Comparison of ENCODE assay signal across 9 cellular contexts in genomic region chr9:131727795-131728545, GRCh38. TPM values are rescaled to one million over a fixed set of nuclear protein-coding genes. Genes with fewer than 3 reads are reported as not detected.
A peak's percentile ranks its signal among the peaks of the same experiment; 100 is the strongest.
DNase-seq lines count a peak whose midpoint lies in the region; TF ChIP-seq lines count a peak whose summit lies in the region.
"Had no signal": no experiment of that assay in that cellular context is flagged by ENCODE, and none has a peak within 500 bp of the region (broad histone marks: within the 10 kb centered on the region; RNA-seq: fewer than 3 reads in every experiment).

No MANE protein-coding gene starts in this region.

- H3K9me3 Mint-ChIP-seq in activated naive CD4-positive, alpha-beta T cell treated with anti-CD3 and anti-CD28 coated beads, Interleukin-2, amount 10 ng/mL, durations not matched to agents 7 days and 5 days = no peaks in the 10 kb centered on the region
- no peaks in the 10 kb centered on the region for H3K9me3 Mint-ChIP-seq in T-helper 1 cell treated with Interleukin-12 subunit alpha and Interleukin-12 subunit beta and Interleukin-4 antibody, amounts not matched to agents 30 μg/mL and 1 μg/mL, for 36 hours

- H3K27me3 Mint-ChIP-seq in activated naive CD4-positive, alpha-beta T cell treated with anti-CD3 and anti-CD28 coated beads, Interleukin-2, amount 10 ng/mL, durations not matched to agents 7 days and 5 days = no peaks in the 10 kb centered on the region
- H3K27me3 Mint-ChIP-seq in T-helper 1 cell treated with Interleukin-12 subunit alpha and Interleukin-12 subunit beta and Interleukin-4 antibody, amounts not matched to agents 30 μg/mL and 1 μg/mL, for 36 hours (ENCODE audit: low read depth) = no peaks in the 10 kb centered on the region

- H3K36me3 ChIP-seq in hepatocyte (replicated peaks; ENCODE audit: insufficient read depth, low read depth) = no peaks in the 10 kb centered on the region
- no peaks in the 10 kb centered on the region for H3K36me3 ChIP-seq in tibial nerve
- H3K36me3 ChIP-seq in brain microvascular endothelial cell (replicated peaks) = no peaks in the 10 kb centered on the region

- no peak for TF ChIP-seq CTCF in hepatocyte (IDR thresholded peaks at IDR 0.05; ENCODE audit: poor library complexity)
- TF ChIP-seq CTCF in tibial nerve (IDR thresholded peaks at IDR 0.05) = no peak
- TF ChIP-seq CTCF in brain microvascular endothelial cell (IDR thresholded peaks at IDR 0.05; ENCODE audit: low read depth, low read length, missing control alignments) = no peak

- no peak for DNase-seq in activated naive CD4-positive, alpha-beta T cell treated with anti-CD3 and anti-CD28 coated beads, Interleukin-2, amount 10 ng/mL, durations not matched to agents 7 days and 5 days
- DNase-seq in activated naive CD4-positive, alpha-beta T cell (lab: John Stamatoyannopoulos, UW) = no peak
- DNase-seq in hepatocyte (ENCODE audit: low spot score) (no peak), tibial nerve (ENCODE audit: low spot score in 2 of 2) (no peak), SW 1271 (lab: John Stamatoyannopoulos, UW) (no peak), iPS-NIHi11 (ENCODE audit: low spot score) (no peak), brain microvascular endothelial cell (no peak)
- DNase-seq: NCI-H748 treated with DMSO at 0.1 percent for 48 hours had no signal

- peaks cover 34% of the 10 kb centered on the region for H4K20me1 ChIP-seq in hepatocyte (ENCODE audit: insufficient read depth, poor library complexity, severe bottlenecking)

- WGBS in hepatocyte (ENCODE audit: low lambda C conversion rate, missing lambda C conversion rate) = 68% methylated on average over 5 of the region's 5 CpGs
- WGBS in tibial nerve, 2 donors = 65 to 69% methylated on average over 5 of the region's 5 CpGs

- no peak for TF ChIP-seq POLR2A in tibial nerve (IDR thresholded peaks at IDR 0.05)

- peaks cover 23% of the 10 kb centered on the region for H3K36me3 Mint-ChIP-seq in activated naive CD4-positive, alpha-beta T cell treated with anti-CD3 and anti-CD28 coated beads, Interleukin-2, amount 10 ng/mL, durations not matched to agents 7 days and 5 days
- peaks cover 15% of the 10 kb centered on the region for H3K36me3 Mint-ChIP-seq in T-helper 1 cell treated with Interleukin-12 subunit alpha and Interleukin-12 subunit beta and Interleukin-4 antibody, amounts not matched to agents 30 μg/mL and 1 μg/mL, for 36 hours (ENCODE audit: low read depth)

- no peaks in the 10 kb centered on the region for H3K9me3 ChIP-seq in hepatocyte (ENCODE audit: low read depth)
- no peaks in the 10 kb centered on the region for H3K9me3 ChIP-seq in tibial nerve

- H3K27ac Mint-ChIP-seq in activated naive CD4-positive, alpha-beta T cell treated with anti-CD3 and anti-CD28 coated beads, Interleukin-2, amount 10 ng/mL, durations not matched to agents 7 days and 5 days = peak overlapping the region; percentile 97
- H3K27ac Mint-ChIP-seq in T-helper 1 cell treated with Interleukin-12 subunit alpha and Interleukin-12 subunit beta and Interleukin-4 antibody, amounts not matched to agents 30 μg/mL and 1 μg/mL, for 36 hours = peak overlapping the region; percentile 90

- peaks cover 35% of the 10 kb centered on the region for H3K4me1 ChIP-seq in hepatocyte (ENCODE audit: insufficient read depth)
- H3K4me1 ChIP-seq in tibial nerve = peaks cover 0 to 66% (median 38%) of the 10 kb centered on the region in 4 donors

- peak overlapping the region; percentile 41 for H3K4me2 ChIP-seq in hepatocyte

- in situ Hi-C loops in brain microvascular endothelial cell (cut with HindIII; ENCODE audit: low pct_ligation_motif_present, low sequenced_read_pairs) = no loop called here

- no peaks in the 10 kb centered on the region for H3K9me2 ChIP-seq in hepatocyte (replicated peaks; ENCODE audit: insufficient read depth)

- H3K4me1 Mint-ChIP-seq in activated naive CD4-positive, alpha-beta T cell treated with anti-CD3 and anti-CD28 coated beads, Interleukin-2, amount 10 ng/mL, durations not matched to agents 7 days and 5 days = peaks cover 91% of the 10 kb centered on the region
- H3K4me1 Mint-ChIP-seq in T-helper 1 cell treated with Interleukin-12 subunit alpha and Interleukin-12 subunit beta and Interleukin-4 antibody, amounts not matched to agents 30 μg/mL and 1 μg/mL, for 36 hours (ENCODE audit: low read depth) = peaks cover 74% of the 10 kb centered on the region

- H3K27me3 ChIP-seq in hepatocyte = no peaks in the 10 kb centered on the region
- H3K27me3 ChIP-seq in tibial nerve = no peaks in the 10 kb centered on the region
- no peaks in the 10 kb centered on the region for H3K27me3 ChIP-seq in brain microvascular endothelial cell (replicated peaks)

- peaks cover 97% of the 10 kb centered on the region for H3K79me2 ChIP-seq in hepatocyte

- CTCF ChIA-PET in activated naive CD4-positive, alpha-beta T cell treated with anti-CD3 and anti-CD28 coated beads, Interleukin-2, amount 10 ng/mL, durations not matched to agents 7 days and 5 days (lab: Charles Lee) = interaction anchor here (0.8 to 2.3 kb wide), 9 partner anchors 8 to 137 kb away, joined by 3 to 16 read pairs (median 7); partner anchors contain the start of gene RAPGEF1

- H2AFZ ChIP-seq in hepatocyte = no peak overlapping the region

- peak overlapping the region; percentile 56 for H3K4me3 Mint-ChIP-seq in activated naive CD4-positive, alpha-beta T cell treated with anti-CD3 and anti-CD28 coated beads, Interleukin-2, amount 10 ng/mL, durations not matched to agents 7 days and 5 days
- H3K4me3 Mint-ChIP-seq in T-helper 1 cell treated with Interleukin-12 subunit alpha and Interleukin-12 subunit beta and Interleukin-4 antibody, amounts not matched to agents 30 μg/mL and 1 μg/mL, for 36 hours = peak overlapping the region; percentile 77

- H3K27ac ChIP-seq in hepatocyte (peak overlapping the region; percentile 53), tibial nerve (peak overlapping the region in 3 of 4 donors; percentile 52 to 57 (median 56)), brain microvascular endothelial cell (no peak overlapping the region)

- no peak overlapping the region for H3K4me3 ChIP-seq in hepatocyte
- no peak overlapping the region for H3K4me3 ChIP-seq in tibial nerve
- no peak overlapping the region for H3K4me3 ChIP-seq in brain microvascular endothelial cell (ENCODE audit: low read depth, low read length)

- no peak for TF ChIP-seq EP300 in tibial nerve (IDR thresholded peaks at IDR 0.05)

RNA-seq across cellular contexts. Expression of gene RAPGEF1, which starts 11.9 kb away (rescaled TPM):
- total RNA-seq in hepatocyte = 26.2 and 27.5 TPM in 2 replicates
- polyA plus RNA-seq in hepatocyte = 24.8 and 29.7 TPM in 2 replicates
- 10 to 100 TPM; 32.0 to 57.3 (median 38.9) TPM for total RNA-seq in tibial nerve
